ENCODE assay signal across 7 cellular contexts in the genomic region with DNA sequence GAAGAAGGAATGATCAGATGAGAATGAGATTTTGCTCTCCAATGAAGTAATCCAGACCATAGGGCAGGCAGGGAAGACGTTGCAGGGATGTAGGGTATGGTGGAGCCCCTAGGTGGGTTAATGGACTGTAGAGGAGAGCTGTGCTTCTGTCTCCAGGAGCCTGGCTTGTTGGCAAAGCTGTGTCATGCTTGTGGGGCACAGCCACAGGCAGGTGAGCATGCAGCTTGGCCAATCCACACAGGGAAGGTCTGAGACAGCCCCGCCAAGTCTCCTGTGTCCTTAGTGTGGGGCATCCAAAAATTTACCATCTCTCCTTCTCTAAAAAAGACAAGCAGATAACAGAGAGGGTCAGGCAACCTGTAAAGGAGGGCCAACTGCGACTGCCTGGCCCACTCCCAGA.
"Had no signal": no experiment of that assay in that cellular context is flagged by ENCODE, and none has a peak within 500 bp of the region (broad histone marks: within the 10 kb centered on the region; RNA-seq: fewer than 3 reads in every experiment).

No MANE protein-coding gene starts in this region.

- H3K27ac ChIP-seq: GM23248, HL-60 had no signal

- H3K9me3 Mint-ChIP-seq: H9 had no signal

- H3K4me3 ChIP-seq: GM23248, K562 had no signal

- ATAC-seq: HepG2, K562 had no signal

- H3K27ac Mint-ChIP-seq: H9 had no signal

- H3K4me3 Mint-ChIP-seq: H9 had no signal

- DNase-seq: GM23248, H9, HCEC 1CT, KG1 had no signal
